12 cellular contexts compared by ENCODE assay signal in genomic region chr11:132943325-132943736, GRCh38.
A peak's percentile ranks its signal among the peaks of the same experiment; 100 is the strongest.
DNase-seq lines count a peak whose midpoint lies in the region; TF ChIP-seq lines count a peak whose summit lies in the region.
"Had no signal": no experiment of that assay in that cellular context is flagged by ENCODE, and none has a peak within 500 bp of the region (broad histone marks: within the 10 kb centered on the region; RNA-seq: fewer than 3 reads in every experiment).

No MANE protein-coding gene starts in this region.

- H3K4me3 Mint-ChIP-seq in osteocyte (ENCODE audit: unreplicated experiment), result peak overlapping the region; percentile 77
- H3K4me3 Mint-ChIP-seq: T-cell had no signal

- H3K27ac ChIP-seq in HUES64 (ENCODE audit: low read depth, low read length), result no peak overlapping the region
- no peak overlapping the region for H3K27ac ChIP-seq in fibroblast of lung (ENCODE audit: insufficient read depth, low read length)
- H3K27ac ChIP-seq: neutrophil, upper lobe of left lung had no signal

- no peak for TF ChIP-seq CTCF in fibroblast of lung (conservative IDR thresholded peaks at IDR 0.05 in 1 of 2, IDR thresholded peaks at IDR 0.05 in 1 of 2; ENCODE audit: low read depth in 1 of 2, low read length in 2 of 2)
- peak; percentile 6 for TF ChIP-seq CTCF in osteocyte (IDR thresholded peaks at IDR 0.05)

- under 1% methylated on average over 23 of the region's 23 CpGs for WGBS in HUES64

- peak overlapping the region; percentile 87 for H3K4me2 ChIP-seq in fibroblast of lung (ENCODE audit: extremely low read depth, insufficient read depth, low read length)

- H3K27me3 ChIP-seq in HUES64 (ENCODE audit: insufficient read depth, low read length) (peaks cover 37% of the 10 kb centered on the region), fibroblast of lung (ENCODE audit: control insufficient read depth, insufficient read depth, low read length) (no peaks in the 10 kb centered on the region)

- H3K4me3 ChIP-seq in HUES64 (ENCODE audit: low read length) (peak overlapping the region; percentile 66), fibroblast of lung (replicated peaks in 1 of 4; ENCODE audit: control extremely low read depth in 1 of 4, insufficient read depth in 1 of 4, low read depth in 3 of 4, low read length in 4 of 4) (peak overlapping the region; percentile 37 to 54 (median 52))

- peaks cover 16% of the 10 kb centered on the region for H3K4me1 Mint-ChIP-seq in osteocyte (ENCODE audit: unreplicated experiment)

- H3K4me1 ChIP-seq in HUES64 (ENCODE audit: insufficient read depth, low read length) (no peaks in the 10 kb centered on the region), fibroblast of lung (ENCODE audit: control insufficient read depth, extremely low read depth, insufficient read depth, low read length) (no peaks in the 10 kb centered on the region)

- H3K27me3 Mint-ChIP-seq in osteocyte (ENCODE audit: unreplicated experiment), result peaks cover 15% of the 10 kb centered on the region

- H2AFZ ChIP-seq in fibroblast of lung (ENCODE audit: low read length), result peak overlapping the region; percentile 78

- H4K20me1 ChIP-seq in fibroblast of lung (ENCODE audit: control insufficient read depth, extremely low read depth, insufficient read depth, low read length), result no peaks in the 10 kb centered on the region

- no peaks in the 10 kb centered on the region for H3K79me2 ChIP-seq in fibroblast of lung (ENCODE audit: control insufficient read depth, insufficient read depth, low read length)

- peak; percentile 35 for DNase-seq in EH (ENCODE audit: low read depth)
- peak; percentile 16 to 17 for DNase-seq in fibroblast of lung (ENCODE audit: low read depth in 2 of 2)
- no peak for DNase-seq in osteocyte (ENCODE audit: extremely low spot score, unreplicated experiment)
- no peak for DNase-seq in mesenteric fat pad (ENCODE audit: low spot score)
- no peak for DNase-seq in hepatic stellate cell (ENCODE audit: low spot score)
- DNase-seq in COR-L47 (lab: John Stamatoyannopoulos, UW), result no peak
- DNase-seq in GM03348 (ENCODE audit: low spot score), result no peak
- DNase-seq: Karpas-422, T-cell had no signal

- no peaks in the 10 kb centered on the region for H3K36me3 ChIP-seq in HUES64 (ENCODE audit: insufficient read depth, low read length)
- H3K36me3 ChIP-seq in fibroblast of lung (ENCODE audit: control insufficient read depth, insufficient read depth, low read length), result no peaks in the 10 kb centered on the region
- H3K36me3 ChIP-seq: neutrophil, upper lobe of left lung had no signal

- peak overlapping the region; percentile 4 for H3K27ac Mint-ChIP-seq in osteocyte (ENCODE audit: unreplicated experiment)
- H3K27ac Mint-ChIP-seq: T-cell had no signal

- H3K9me3 Mint-ChIP-seq in osteocyte (ENCODE audit: unreplicated experiment), result no peaks in the 10 kb centered on the region
- H3K9me3 Mint-ChIP-seq: T-cell had no signal

- no peak overlapping the region for H3K9ac ChIP-seq in HUES64 (ENCODE audit: low read depth, low read length)
- peak overlapping the region; percentile 37 for H3K9ac ChIP-seq in fibroblast of lung (ENCODE audit: insufficient read depth, low read length)

- H3K36me3 Mint-ChIP-seq in osteocyte (ENCODE audit: unreplicated experiment), result no peaks in the 10 kb centered on the region
- H3K36me3 Mint-ChIP-seq: T-cell had no signal

- H3K9me3 ChIP-seq in HUES64 (ENCODE audit: insufficient read depth, low read depth, low read length) (no peaks in the 10 kb centered on the region), fibroblast of lung (ENCODE audit: control insufficient read depth, insufficient read depth, low read depth, low read length) (no peaks in the 10 kb centered on the region)
- H3K9me3 ChIP-seq: neutrophil, upper lobe of left lung had no signal

Comparison
In these comparisons a context has a peak if more than half of its experiments do, and no peak if none do; other contexts are left out.
1. DNase-seq: peak in EH (single experiment) and fibroblast of lung (2 of 2); none in osteocyte (single experiment), mesenteric fat pad (single experiment), hepatic stellate cell (single experiment), COR-L47 (single experiment) and GM03348 (single experiment).